In the genomic region with DNA sequence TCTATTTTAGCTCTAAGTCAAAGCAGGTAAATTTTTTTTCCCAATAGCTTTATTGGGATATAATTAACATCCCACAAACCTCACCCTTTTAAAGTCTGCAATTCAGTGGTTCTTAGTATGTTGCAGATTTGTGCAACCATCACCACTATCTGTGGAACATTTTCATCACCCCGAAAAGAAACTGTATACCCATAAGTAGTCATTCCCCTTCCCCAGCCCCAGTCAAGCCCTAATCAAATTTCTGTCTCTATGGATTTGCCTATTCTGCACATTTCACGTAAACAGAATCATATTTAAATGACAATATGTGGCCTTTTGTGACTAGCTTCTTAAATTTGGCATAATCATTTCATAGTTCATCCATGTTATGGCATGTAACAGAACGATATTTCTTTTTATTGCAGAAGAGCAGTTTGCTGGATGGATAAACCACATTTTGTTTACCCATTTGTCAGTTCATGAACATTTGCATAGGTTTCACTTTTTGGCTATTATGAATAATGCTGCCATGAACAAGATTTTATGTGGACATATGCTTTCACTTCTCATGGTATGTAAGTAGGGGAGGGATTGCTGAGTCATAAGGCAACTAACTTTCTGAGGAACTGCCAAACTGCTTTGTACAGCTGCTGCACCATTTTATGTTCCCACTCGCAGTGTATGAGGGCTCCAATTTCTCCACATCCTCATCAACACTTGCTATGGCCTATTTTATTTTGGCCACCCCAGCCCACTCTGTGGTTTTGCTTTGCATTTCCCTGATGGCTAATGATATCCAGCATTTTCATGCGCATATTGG, we compare ENCODE assay signal across 8 cellular contexts. TPM values are rescaled to one million over a fixed set of nuclear protein-coding genes. Genes with fewer than 3 reads are reported as not detected.
A peak's percentile ranks its signal among the peaks of the same experiment; 100 is the strongest.
DNase-seq lines count a peak whose midpoint lies in the region; ATAC-seq and TF ChIP-seq lines count a peak whose summit lies in the region.

No MANE protein-coding gene starts in this region.

- H3K27me3 Mint-ChIP-seq in activated T-cell treated with anti-CD3 and anti-CD28 coated beads, Interleukin-2, amount 50 U/mL, for 4 hours (ENCODE audit: low read depth): no peaks in the 10 kb centered on the region

- H3K4me1 Mint-ChIP-seq in activated T-cell treated with anti-CD3 and anti-CD28 coated beads, Interleukin-2, amount 50 U/mL, for 4 hours (ENCODE audit: low read depth): peaks cover 8% of the 10 kb centered on the region

- TF ChIP-seq CTCF in NB4 (IDR thresholded peaks at IDR 0.05; ENCODE audit: low read depth, low read length): no peak

- no peak for DNase-seq in activated T-cell treated with anti-CD3 and anti-CD28 coated beads, Interleukin-2, amount 50 U/mL, for 4 hours
- no peak for DNase-seq in activated T-cell treated with anti-CD3 and anti-CD28 coated beads, Interleukin-2, amount 50 U/mL, for 48 hours
- peak; percentile 90 for DNase-seq in NB4 (ENCODE audit: low read depth)
- DNase-seq in epithelial cell of prostate (ENCODE audit: low read depth, low spot score): peak; percentile 45
- DNase-seq in HK-2 (ENCODE audit: unreplicated experiment): no peak
- no peak for DNase-seq in NCI-H2107 treated with DMSO at 0.1 percent for 48 hours (lab: John Stamatoyannopoulos, UW; ENCODE audit: unreplicated experiment)
- DNase-seq in NCI-H187 treated with DMSO at 0.1 percent for 48 hours (lab: John Stamatoyannopoulos, UW): no peak

- peaks cover 42% of the 10 kb centered on the region for H3K36me3 Mint-ChIP-seq in activated T-cell treated with anti-CD3 and anti-CD28 coated beads, Interleukin-2, amount 50 U/mL, for 4 hours (ENCODE audit: insufficient read depth)

- H3K27ac ChIP-seq in epithelial cell of prostate: no peak overlapping the region

- no peak overlapping the region for H3K4me3 ChIP-seq in NB4 (ENCODE audit: low read depth, low read length)

- H3K4me3 Mint-ChIP-seq in activated T-cell treated with anti-CD3 and anti-CD28 coated beads, Interleukin-2, amount 50 U/mL, for 4 hours: no peak overlapping the region

- TF ChIP-seq POLR2A in NB4 (IDR thresholded peaks at IDR 0.05; ENCODE audit: extremely low read depth, insufficient read length): no peak

- H3K9me3 Mint-ChIP-seq in activated T-cell treated with anti-CD3 and anti-CD28 coated beads, Interleukin-2, amount 50 U/mL, for 4 hours: no peaks in the 10 kb centered on the region

- peak; percentile 72 to 80 for ATAC-seq in activated T-cell treated with anti-CD3 and anti-CD28 coated beads, Interleukin-2, amount 50 U/mL, for 4 hours
- peak; percentile 96 for ATAC-seq in HG02588 (IDR thresholded peaks at IDR 0.05; ENCODE audit: unreplicated experiment)

RNA-seq across cellular contexts. Expression of a gene that starts 10.9 kb away (rescaled TPM):
- total RNA-seq in activated T-cell treated with anti-CD3 and anti-CD28 coated beads, Interleukin-2, amount 50 U/mL, for 4 hours: 1 to 10 TPM; 3.3 to 3.5 (median 3.5) TPM

RNA-seq across cellular contexts. Expression of a gene that starts 48.9 kb away (rescaled TPM):
- total RNA-seq in activated T-cell treated with anti-CD3 and anti-CD28 coated beads, Interleukin-2, amount 50 U/mL, for 4 hours: 100 to 1,000 TPM; 164 to 177 (median 170) TPM

Comparison
In these comparisons a context has a peak if more than half of its experiments do, and no peak if none do; other contexts are left out.
1. DNase-seq: peak in NB4 (single experiment) and epithelial cell of prostate (single experiment); none in activated T-cell treated with anti-CD3 and anti-CD28 coated beads, Interleukin-2, amount 50 U/mL, for 4 hours (single experiment), activated T-cell treated with anti-CD3 and anti-CD28 coated beads, Interleukin-2, amount 50 U/mL, for 48 hours (0 of 2), HK-2 (single experiment), NCI-H2107 treated with DMSO at 0.1 percent for 48 hours (single experiment) and NCI-H187 treated with DMSO at 0.1 percent for 48 hours (single experiment).